In genomic region chr1:52057245-52057644, GRCh38 we compare ENCODE assay signal across 8 cellular contexts. TPM values are rescaled to one million over a fixed set of nuclear protein-coding genes. Genes with fewer than 3 reads are reported as not detected.
DNase-seq lines count a peak whose midpoint lies in the region; ATAC-seq and TF ChIP-seq lines count a peak whose summit lies in the region.

No MANE protein-coding gene starts in this region.

- no peaks in the 10 kb centered on the region for H3K27me3 ChIP-seq in BE2C

- H3K27me3 Mint-ChIP-seq in naive thymus-derived CD8-positive, alpha-beta T cell = no peaks in the 10 kb centered on the region

- POLR2A ChIA-PET in naive thymus-derived CD8-positive, alpha-beta T cell (lab: Charles Lee) = interaction anchor here (5.1 kb wide), 1 partner anchor 25 kb away, joined by 55 read pairs; the partner anchor contains the start of gene KTI12

- H3K9me3 Mint-ChIP-seq in naive thymus-derived CD8-positive, alpha-beta T cell = no peaks in the 10 kb centered on the region

- DNase-seq in BE2C (no peak), caudate nucleus (lab: John Stamatoyannopoulos, UW) (no peak), posterior vena cava (ENCODE audit: low spot score) (no peak), GM19240 (ENCODE audit: insufficient read length, low spot score) (no peak), cerebellar cortex (ENCODE audit: low spot score) (no peak)
- DNase-seq in Jurkat, Clone E6-1 (ENCODE audit: low read depth, low spot score) = peak; percentile 14
- DNase-seq in naive thymus-derived CD8-positive, alpha-beta T cell = no peak

- H3K4me3 Mint-ChIP-seq in naive thymus-derived CD8-positive, alpha-beta T cell = peak overlapping the region; percentile 88 to 100 (median 99)

- intact Hi-C loops in posterior vena cava (cut with DNase I) = loop anchor here in 1 of 2 donors (5.0 kb wide), 1 partner anchor 1130 kb away; no protein-coding TSS in a partner anchor

- no peaks in the 10 kb centered on the region for H3K9me3 ChIP-seq in BE2C

- peak overlapping the region; percentile 91 for H3K4me3 ChIP-seq in BE2C (ENCODE audit: low read depth, low read length)
- H3K4me3 ChIP-seq in Jurkat, Clone E6-1 (ENCODE audit: low read length) = peak overlapping the region; percentile 71

- no peaks in the 10 kb centered on the region for H3K4me1 ChIP-seq in BE2C

- peaks cover 37 to 69% (median 66%) of the 10 kb centered on the region in 4 donors for H3K4me1 Mint-ChIP-seq in naive thymus-derived CD8-positive, alpha-beta T cell

- ATAC-seq in naive thymus-derived CD8-positive, alpha-beta T cell = no peak
- no peak for ATAC-seq in HG02610 (IDR thresholded peaks at IDR 0.05; ENCODE audit: unreplicated experiment)

- no peak for TF ChIP-seq CTCF in BE2C (IDR thresholded peaks at IDR 0.05; ENCODE audit: low read depth, low read length)

- peaks cover 6 to 37% (median 8%) of the 10 kb centered on the region in 3 donors for H3K36me3 Mint-ChIP-seq in naive thymus-derived CD8-positive, alpha-beta T cell

- peak overlapping the region; percentile 90 for H3K27ac ChIP-seq in caudate nucleus (ENCODE audit: low read depth, low read length)

- peak overlapping the region; percentile 92 to 98 (median 97) for H3K27ac Mint-ChIP-seq in naive thymus-derived CD8-positive, alpha-beta T cell

- peaks cover 10% of the 10 kb centered on the region for H3K36me3 ChIP-seq in BE2C

RNA-seq across cellular contexts. Expression of gene BTF3L4, which starts 1.1 kb away (rescaled TPM):
- polyA plus RNA-seq in BE2C (2012; ENCODE audit: insufficient read depth, insufficient read length, low read depth) = 36.2 TPM
- 68.7 TPM for polyA plus RNA-seq in Jurkat, Clone E6-1 (2012; ENCODE audit: insufficient read depth, insufficient read length)
- 10 to 100 TPM; 33.1 to 38.2 TPM for total RNA-seq in naive thymus-derived CD8-positive, alpha-beta T cell
- 10 to 100 TPM; 61.9 to 71.0 (median 68.4) TPM for polyA plus RNA-seq in naive thymus-derived CD8-positive, alpha-beta T cell
- total RNA-seq in posterior vena cava = 10 to 100 TPM; 36.6 to 41.5 TPM

RNA-seq across cellular contexts. Expression of gene TXNDC12, which starts 2.3 kb away (rescaled TPM):
- polyA plus RNA-seq in BE2C (2012; ENCODE audit: insufficient read depth, insufficient read length, low read depth) = 91.7 TPM
- 89.6 TPM for polyA plus RNA-seq in Jurkat, Clone E6-1 (2012; ENCODE audit: insufficient read depth, insufficient read length)
- total RNA-seq in naive thymus-derived CD8-positive, alpha-beta T cell = 10 to 100 TPM; 34.3 to 35.3 TPM
- 10 to 100 TPM; 77.9 to 95.3 (median 84.0) TPM for polyA plus RNA-seq in naive thymus-derived CD8-positive, alpha-beta T cell
- total RNA-seq in posterior vena cava = 10 to 100 TPM; 30.1 to 32.7 TPM

RNA-seq across cellular contexts. Expression of gene KTI12, which starts 23.6 kb away (rescaled TPM):
- polyA plus RNA-seq in BE2C (2012; ENCODE audit: insufficient read depth, insufficient read length, low read depth) = 17.6 TPM
- polyA plus RNA-seq in Jurkat, Clone E6-1 (2012; ENCODE audit: insufficient read depth, insufficient read length) = 13.5 TPM
- total RNA-seq in naive thymus-derived CD8-positive, alpha-beta T cell = 10 to 100 TPM; 16.9 to 19.5 TPM
- polyA plus RNA-seq in naive thymus-derived CD8-positive, alpha-beta T cell = 10 to 100 TPM; 42.2 to 47.5 (median 44.0) TPM
- 1 to 10 TPM; 5.7 to 7.8 TPM for total RNA-seq in posterior vena cava
